Comparison of ENCODE assay signal across 1 cellular context in the genomic region with DNA sequence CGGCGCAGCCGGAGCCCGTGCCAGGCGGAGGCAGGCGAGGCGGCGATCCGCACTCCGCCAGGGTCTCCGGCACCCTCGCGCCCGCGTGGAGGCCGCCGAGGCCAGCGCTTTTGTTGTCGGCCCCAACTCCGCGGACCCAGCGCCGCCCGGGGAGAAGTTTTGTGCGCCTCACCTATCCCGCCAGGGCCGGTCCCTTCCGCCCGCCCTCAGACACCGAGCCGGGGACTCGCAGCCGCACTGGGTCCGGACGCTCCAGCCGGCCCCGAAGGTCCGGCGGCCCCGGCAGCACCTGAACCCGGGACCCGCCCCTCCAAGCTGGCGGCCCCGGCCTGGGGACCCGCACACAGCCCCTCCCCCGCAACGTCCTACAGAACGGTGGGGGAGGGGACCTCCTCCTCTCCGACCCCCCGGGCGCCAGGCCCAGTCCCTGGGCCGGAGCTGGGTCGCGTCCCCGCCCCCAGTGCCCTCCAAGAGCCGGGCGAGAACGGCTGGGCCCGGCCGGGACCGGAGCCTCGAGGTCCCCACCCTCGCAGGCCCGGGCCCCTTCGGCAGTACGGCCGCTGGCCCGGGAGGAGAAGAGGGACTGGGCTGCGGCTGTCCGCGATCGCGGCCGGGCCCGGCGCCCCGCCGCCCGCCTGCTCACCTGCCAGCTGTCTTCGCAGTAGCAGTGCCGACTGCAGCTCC.
TF ChIP-seq lines count a peak whose summit lies in the region.

No MANE protein-coding gene starts in this region.

TF ChIP-seq in HepG2, 621 proteins besides CTCF, POLR2A, EP300 and RAD21 (continued from another document and continues in another):
- TF ChIP-seq KLF13 (CRISPR knock-in tag; IDR thresholded peaks at IDR 0.05) (no peak), SALL1 (CRISPR knock-in tag; IDR thresholded peaks at IDR 0.05) (no peak), ZNF264 (CRISPR knock-in tag; IDR thresholded peaks at IDR 0.05) (no peak), GTF2F1 (IDR thresholded peaks at IDR 0.05; ENCODE audit: low read length) (no peak), MBD4 (IDR thresholded peaks at IDR 0.05; ENCODE audit: borderline replicate concordance, low read length) (no peak), NFYC (CRISPR knock-in tag; IDR thresholded peaks at IDR 0.05) (no peak), YEATS4 (CRISPR knock-in tag; IDR thresholded peaks at IDR 0.05; ENCODE audit: borderline replicate concordance) (peak; percentile 46), LBX2 (CRISPR knock-in tag; IDR thresholded peaks at IDR 0.05; ENCODE audit: borderline replicate concordance) (no peak), KLF16 (CRISPR knock-in tag; IDR thresholded peaks at IDR 0.05) (no peak), PCBP2 (optimal IDR thresholded peaks at IDR 0.05; ENCODE audit: low read depth, low read length, poor library complexity, severe bottlenecking) (no peak), HOXD1 (CRISPR knock-in tag; IDR thresholded peaks at IDR 0.05) (no peak), BHLHE40 (IDR thresholded peaks at IDR 0.05; ENCODE audit: low read length) (no peak), MIER3 (CRISPR knock-in tag; IDR thresholded peaks at IDR 0.05; ENCODE audit: borderline replicate concordance) (no peak), PBX2 (CRISPR knock-in tag; IDR thresholded peaks at IDR 0.05) (no peak), RCOR2 (CRISPR knock-in tag; IDR thresholded peaks at IDR 0.05) (no peak), TBX3 (IDR thresholded peaks at IDR 0.05; ENCODE audit: borderline replicate concordance) (no peak), NFYB (CRISPR knock-in tag; IDR thresholded peaks at IDR 0.05) (no peak), AFF4 (CRISPR knock-in tag; IDR thresholded peaks at IDR 0.05) (no peak), ZNF30 (CRISPR knock-in tag; IDR thresholded peaks at IDR 0.05) (no peak; the same call in 1 of the 2 replicates), ZSCAN5A (CRISPR knock-in tag; IDR thresholded peaks at IDR 0.05; ENCODE audit: borderline replicate concordance) (no peak), ZNF501 (CRISPR knock-in tag; IDR thresholded peaks at IDR 0.05) (no peak), ZNF589 (CRISPR knock-in tag; conservative IDR thresholded peaks at IDR 0.05) (no peak), MAFF (IDR thresholded peaks at IDR 0.05; ENCODE audit: low read depth, low read length) (no peak), STAG1 (CRISPR knock-in tag; IDR thresholded peaks at IDR 0.05) (no peak), ZNF17 (CRISPR knock-in tag; IDR thresholded peaks at IDR 0.05) (no peak), SYNCRIP (IDR thresholded peaks at IDR 0.05; ENCODE audit: insufficient read depth, low read depth, low read length) (no peak), SRSF9 (IDR thresholded peaks at IDR 0.05; ENCODE audit: borderline replicate concordance, insufficient read depth, low read depth, low read length, poor library complexity, severe bottlenecking) (no peak)
- TF ChIP-seq, protein P1, sequence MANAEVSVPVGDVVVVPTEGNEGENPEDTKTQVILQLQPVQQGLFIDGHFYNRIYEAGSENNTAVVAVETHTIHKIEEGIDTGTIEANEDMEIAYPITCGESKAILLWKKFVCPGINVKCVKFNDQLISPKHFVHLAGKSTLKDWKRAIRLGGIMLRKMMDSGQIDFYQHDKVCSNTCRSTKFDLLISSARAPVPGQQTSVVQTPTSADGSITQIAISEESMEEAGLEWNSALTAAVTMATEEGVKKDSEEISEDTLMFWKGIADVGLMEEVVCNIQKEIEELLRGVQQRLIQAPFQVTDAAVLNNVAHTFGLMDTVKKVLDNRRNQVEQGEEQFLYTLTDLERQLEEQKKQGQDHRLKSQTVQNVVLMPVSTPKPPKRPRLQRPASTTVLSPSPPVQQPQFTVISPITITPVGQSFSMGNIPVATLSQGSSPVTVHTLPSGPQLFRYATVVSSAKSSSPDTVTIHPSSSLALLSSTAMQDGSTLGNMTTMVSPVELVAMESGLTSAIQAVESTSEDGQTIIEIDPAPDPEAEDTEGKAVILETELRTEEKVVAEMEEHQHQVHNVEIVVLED (CRISPR knock-in tag; IDR thresholded peaks at IDR 0.05; ENCODE audit: borderline replicate concordance), result no peak
- TF ChIP-seq, protein P2, sequence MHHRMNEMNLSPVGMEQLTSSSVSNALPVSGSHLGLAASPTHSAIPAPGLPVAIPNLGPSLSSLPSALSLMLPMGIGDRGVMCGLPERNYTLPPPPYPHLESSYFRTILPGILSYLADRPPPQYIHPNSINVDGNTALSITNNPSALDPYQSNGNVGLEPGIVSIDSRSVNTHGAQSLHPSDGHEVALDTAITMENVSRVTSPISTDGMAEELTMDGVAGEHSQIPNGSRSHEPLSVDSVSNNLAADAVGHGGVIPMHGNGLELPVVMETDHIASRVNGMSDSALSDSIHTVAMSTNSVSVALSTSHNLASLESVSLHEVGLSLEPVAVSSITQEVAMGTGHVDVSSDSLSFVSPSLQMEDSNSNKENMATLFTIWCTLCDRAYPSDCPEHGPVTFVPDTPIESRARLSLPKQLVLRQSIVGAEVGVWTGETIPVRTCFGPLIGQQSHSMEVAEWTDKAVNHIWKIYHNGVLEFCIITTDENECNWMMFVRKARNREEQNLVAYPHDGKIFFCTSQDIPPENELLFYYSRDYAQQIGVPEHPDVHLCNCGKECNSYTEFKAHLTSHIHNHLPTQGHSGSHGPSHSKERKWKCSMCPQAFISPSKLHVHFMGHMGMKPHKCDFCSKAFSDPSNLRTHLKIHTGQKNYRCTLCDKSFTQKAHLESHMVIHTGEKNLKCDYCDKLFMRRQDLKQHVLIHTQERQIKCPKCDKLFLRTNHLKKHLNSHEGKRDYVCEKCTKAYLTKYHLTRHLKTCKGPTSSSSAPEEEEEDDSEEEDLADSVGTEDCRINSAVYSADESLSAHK (CRISPR knock-in tag; IDR thresholded peaks at IDR 0.05; ENCODE audit: borderline replicate concordance), result no peak
- TF ChIP-seq, protein P3, sequence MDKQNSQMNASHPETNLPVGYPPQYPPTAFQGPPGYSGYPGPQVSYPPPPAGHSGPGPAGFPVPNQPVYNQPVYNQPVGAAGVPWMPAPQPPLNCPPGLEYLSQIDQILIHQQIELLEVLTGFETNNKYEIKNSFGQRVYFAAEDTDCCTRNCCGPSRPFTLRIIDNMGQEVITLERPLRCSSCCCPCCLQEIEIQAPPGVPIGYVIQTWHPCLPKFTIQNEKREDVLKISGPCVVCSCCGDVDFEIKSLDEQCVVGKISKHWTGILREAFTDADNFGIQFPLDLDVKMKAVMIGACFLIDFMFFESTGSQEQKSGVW (CRISPR knock-in tag; IDR thresholded peaks at IDR 0.05; ENCODE audit: borderline replicate concordance), result no peak
- TF ChIP-seq, protein P4, sequence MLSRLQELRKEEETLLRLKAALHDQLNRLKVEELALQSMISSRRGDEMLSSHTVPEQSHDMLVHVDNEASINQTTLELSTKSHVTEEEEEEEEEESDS (CRISPR knock-in tag; IDR thresholded peaks at IDR 0.05; ENCODE audit: borderline replicate concordance), result peak; percentile 45; the same call in 1 of the 2 replicates
- TF ChIP-seq, protein P5, sequence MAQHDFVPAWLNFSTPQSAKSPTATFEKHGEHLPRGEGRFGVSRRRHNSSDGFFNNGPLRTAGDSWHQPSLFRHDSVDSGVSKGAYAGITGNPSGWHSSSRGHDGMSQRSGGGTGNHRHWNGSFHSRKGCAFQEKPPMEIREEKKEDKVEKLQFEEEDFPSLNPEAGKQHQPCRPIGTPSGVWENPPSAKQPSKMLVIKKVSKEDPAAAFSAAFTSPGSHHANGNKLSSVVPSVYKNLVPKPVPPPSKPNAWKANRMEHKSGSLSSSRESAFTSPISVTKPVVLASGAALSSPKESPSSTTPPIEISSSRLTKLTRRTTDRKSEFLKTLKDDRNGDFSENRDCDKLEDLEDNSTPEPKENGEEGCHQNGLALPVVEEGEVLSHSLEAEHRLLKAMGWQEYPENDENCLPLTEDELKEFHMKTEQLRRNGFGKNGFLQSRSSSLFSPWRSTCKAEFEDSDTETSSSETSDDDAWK (CRISPR knock-in tag; IDR thresholded peaks at IDR 0.05), result no peak
- TF ChIP-seq, protein P6, sequence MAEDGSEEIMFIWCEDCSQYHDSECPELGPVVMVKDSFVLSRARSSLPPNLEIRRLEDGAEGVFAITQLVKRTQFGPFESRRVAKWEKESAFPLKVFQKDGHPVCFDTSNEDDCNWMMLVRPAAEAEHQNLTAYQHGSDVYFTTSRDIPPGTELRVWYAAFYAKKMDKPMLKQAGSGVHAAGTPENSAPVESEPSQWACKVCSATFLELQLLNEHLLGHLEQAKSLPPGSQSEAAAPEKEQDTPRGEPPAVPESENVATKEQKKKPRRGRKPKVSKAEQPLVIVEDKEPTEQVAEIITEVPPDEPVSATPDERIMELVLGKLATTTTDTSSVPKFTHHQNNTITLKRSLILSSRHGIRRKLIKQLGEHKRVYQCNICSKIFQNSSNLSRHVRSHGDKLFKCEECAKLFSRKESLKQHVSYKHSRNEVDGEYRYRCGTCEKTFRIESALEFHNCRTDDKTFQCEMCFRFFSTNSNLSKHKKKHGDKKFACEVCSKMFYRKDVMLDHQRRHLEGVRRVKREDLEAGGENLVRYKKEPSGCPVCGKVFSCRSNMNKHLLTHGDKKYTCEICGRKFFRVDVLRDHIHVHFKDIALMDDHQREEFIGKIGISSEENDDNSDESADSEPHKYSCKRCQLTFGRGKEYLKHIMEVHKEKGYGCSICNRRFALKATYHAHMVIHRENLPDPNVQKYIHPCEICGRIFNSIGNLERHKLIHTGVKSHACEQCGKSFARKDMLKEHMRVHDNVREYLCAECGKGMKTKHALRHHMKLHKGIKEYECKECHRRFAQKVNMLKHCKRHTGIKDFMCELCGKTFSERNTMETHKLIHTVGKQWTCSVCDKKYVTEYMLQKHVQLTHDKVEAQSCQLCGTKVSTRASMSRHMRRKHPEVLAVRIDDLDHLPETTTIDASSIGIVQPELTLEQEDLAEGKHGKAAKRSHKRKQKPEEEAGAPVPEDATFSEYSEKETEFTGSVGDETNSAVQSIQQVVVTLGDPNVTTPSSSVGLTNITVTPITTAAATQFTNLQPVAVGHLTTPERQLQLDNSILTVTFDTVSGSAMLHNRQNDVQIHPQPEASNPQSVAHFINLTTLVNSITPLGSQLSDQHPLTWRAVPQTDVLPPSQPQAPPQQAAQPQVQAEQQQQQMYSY (CRISPR knock-in tag; IDR thresholded peaks at IDR 0.05), result no peak; the same call in 1 of the 2 replicates
- TF ChIP-seq, protein P7, sequence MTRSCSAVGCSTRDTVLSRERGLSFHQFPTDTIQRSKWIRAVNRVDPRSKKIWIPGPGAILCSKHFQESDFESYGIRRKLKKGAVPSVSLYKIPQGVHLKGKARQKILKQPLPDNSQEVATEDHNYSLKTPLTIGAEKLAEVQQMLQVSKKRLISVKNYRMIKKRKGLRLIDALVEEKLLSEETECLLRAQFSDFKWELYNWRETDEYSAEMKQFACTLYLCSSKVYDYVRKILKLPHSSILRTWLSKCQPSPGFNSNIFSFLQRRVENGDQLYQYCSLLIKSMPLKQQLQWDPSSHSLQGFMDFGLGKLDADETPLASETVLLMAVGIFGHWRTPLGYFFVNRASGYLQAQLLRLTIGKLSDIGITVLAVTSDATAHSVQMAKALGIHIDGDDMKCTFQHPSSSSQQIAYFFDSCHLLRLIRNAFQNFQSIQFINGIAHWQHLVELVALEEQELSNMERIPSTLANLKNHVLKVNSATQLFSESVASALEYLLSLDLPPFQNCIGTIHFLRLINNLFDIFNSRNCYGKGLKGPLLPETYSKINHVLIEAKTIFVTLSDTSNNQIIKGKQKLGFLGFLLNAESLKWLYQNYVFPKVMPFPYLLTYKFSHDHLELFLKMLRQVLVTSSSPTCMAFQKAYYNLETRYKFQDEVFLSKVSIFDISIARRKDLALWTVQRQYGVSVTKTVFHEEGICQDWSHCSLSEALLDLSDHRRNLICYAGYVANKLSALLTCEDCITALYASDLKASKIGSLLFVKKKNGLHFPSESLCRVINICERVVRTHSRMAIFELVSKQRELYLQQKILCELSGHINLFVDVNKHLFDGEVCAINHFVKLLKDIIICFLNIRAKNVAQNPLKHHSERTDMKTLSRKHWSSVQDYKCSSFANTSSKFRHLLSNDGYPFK (CRISPR knock-in tag; IDR thresholded peaks at IDR 0.05; ENCODE audit: borderline replicate concordance), result no peak
